Comparison of ENCODE assay signal across 22 cellular contexts in genomic region chr12:131456301-131457027, GRCh38.
A peak's percentile ranks its signal among the peaks of the same experiment; 100 is the strongest.
DNase-seq lines count a peak whose midpoint lies in the region; ATAC-seq, FAIRE-seq and TF ChIP-seq lines count a peak whose summit lies in the region.
"Had no signal": no experiment of that assay in that cellular context is flagged by ENCODE, and none has a peak within 500 bp of the region (broad histone marks: within the 10 kb centered on the region; RNA-seq: fewer than 3 reads in every experiment).

No MANE protein-coding gene starts in this region.

- no peak for TF ChIP-seq POLR2A in K562 (conservative IDR thresholded peaks at IDR 0.05)

- intact Hi-C loops in K562 (cut with micrococcal nuclease): loop anchor here (10.0 kb wide), 3 partner anchors 132 to 342 kb away; no protein-coding TSS in a partner anchor

- no peak overlapping the region for H3K27ac Mint-ChIP-seq in immature natural killer cell
- H3K27ac Mint-ChIP-seq: CD8-positive, alpha-beta memory T cell; HFFc6 had no signal

- H3K36me3 ChIP-seq in H7 (replicated peaks; ENCODE audit: control insufficient read depth, insufficient read depth, low read length) (no peaks in the 10 kb centered on the region), K562 (ENCODE audit: control insufficient read depth, insufficient read depth, low read length) (no peaks in the 10 kb centered on the region), neuronal stem cell (replicated peaks in 1 of 2; ENCODE audit: control insufficient read depth in 2 of 2, insufficient read depth in 2 of 2, low read length in 2 of 2) (no peaks in the 10 kb centered on the region)
- H3K36me3 ChIP-seq: HAP-1 had no signal

- H2BK120ac ChIP-seq in neuronal stem cell (ENCODE audit: low read depth, low read length): no peak overlapping the region

- peak overlapping the region; percentile 14; the same call in 1 of the 2 replicates for H2AFZ ChIP-seq in K562 (ENCODE audit: low read depth, low read length)
- no peak overlapping the region for H2AFZ ChIP-seq in neuronal stem cell (ENCODE audit: low read length)
- H2AFZ ChIP-seq: GM23248 had no signal

- H3K36me3 Mint-ChIP-seq in immature natural killer cell: no peaks in the 10 kb centered on the region
- H3K36me3 Mint-ChIP-seq: CD8-positive, alpha-beta memory T cell had no signal

- H3K27ac ChIP-seq in K562 (ENCODE audit: extremely low read depth, low read depth, low read length): no peak overlapping the region
- no peak overlapping the region for H3K27ac ChIP-seq in neuronal stem cell (replicated peaks; ENCODE audit: low read length)
- H3K27ac ChIP-seq: GM23248, KMS-11 had no signal

- no peak overlapping the region for H3K4me3 Mint-ChIP-seq in immature natural killer cell
- H3K4me3 Mint-ChIP-seq: CD8-positive, alpha-beta memory T cell; HFFc6 had no signal

- CTCF ChIA-PET in K562 (lab: Yijun Ruan, JAX; ENCODE audit: low intra/inter-chr PET ratio): no interaction called here

- H3K9me1 ChIP-seq in K562 (ENCODE audit: control insufficient read depth, insufficient read depth, low read length): no peaks in the 10 kb centered on the region

- no TSS peak for BruUV-seq in K562 (replicated peaks; lab: Mats Ljungman, UMichigan)

- no peaks in the 10 kb centered on the region for H3K79me2 ChIP-seq in K562 (ENCODE audit: control insufficient read depth, insufficient read depth, low read length)

- H3K4me1 ChIP-seq in K562 (replicated peaks in 1 of 2; ENCODE audit: control insufficient read depth in 2 of 2, insufficient read depth in 2 of 2, low read length in 2 of 2): peaks cover 5 to 19% of the 10 kb centered on the region in 2 experiments; a peak in 4 of 5 replicates
- H3K4me1 ChIP-seq in neuronal stem cell (ENCODE audit: control insufficient read depth in 2 of 2, insufficient read depth in 1 of 2, low read depth in 1 of 2, low read length in 2 of 2): peaks cover 4 to 19% of the 10 kb centered on the region in 2 donors
- H3K4me1 ChIP-seq: HAP-1 had no signal

- peak; percentile 22 for DNase-seq in H7
- no peak for DNase-seq in K562 (ENCODE audit: extremely low read depth in 1 of 4, low spot score in 3 of 4)
- DNase-seq in neuronal stem cell (ENCODE audit: low spot score): no peak
- peak; percentile 17 for DNase-seq in urothelium cell line (ENCODE audit: low spot score)
- DNase-seq in immature natural killer cell: no peak
- DNase-seq in GM19239 (ENCODE audit: insufficient read length, low spot score): no peak
- DNase-seq: C1 segment of cervical spinal cord, DMS79 treated with DMSO at 0.1 percent for 48 hours, GM23248, HFFc6, NCI-H1048, NCI-H1417, NCI-H1694 treated with DMSO at 0.1 percent for 48 hours, NCI-H2081, NCI-H2227 treated with DMSO at 0.1 percent for 48 hours, NCI-H526 treated with DMSO at 0.1 percent for 48 hours, SHP77 treated with DMSO at 0.1 percent for 48 hours had no signal

- TF ChIP-seq RAD21 in K562 (CRISPR knock-in tag; conservative IDR thresholded peaks at IDR 0.05 in 1 of 2, IDR thresholded peaks at IDR 0.05 in 1 of 2): no peak

- no peak overlapping the region for H3K4ac ChIP-seq in neuronal stem cell (ENCODE audit: low read length)

- no peak overlapping the region for H3K4me3 ChIP-seq in H7 (ENCODE audit: insufficient read depth, low read depth, low read length)
- H3K4me3 ChIP-seq in K562: no peak overlapping the region
- H3K4me3 ChIP-seq in neuronal stem cell (ENCODE audit: low read length in 2 of 2): no peak overlapping the region
- H3K4me3 ChIP-seq: GM23248, HAP-1 had no signal

- H3K27me3 Mint-ChIP-seq in immature natural killer cell (ENCODE audit: low read depth in 3 of 3): peaks cover 0 to 7% (median 2%) of the 10 kb centered on the region in 3 donors

- no peak overlapping the region for H3K14ac ChIP-seq in neuronal stem cell (ENCODE audit: low read length)

- no peak for TF ChIP-seq CTCF in K562 (IDR thresholded peaks at IDR 0.05 in 2 of 3, conservative IDR thresholded peaks at IDR 0.05 in 1 of 3; ENCODE audit: insufficient read depth in 2 of 3, low read depth in 1 of 3, low read length in 3 of 3)

- TF ChIP-seq EP300 in K562 (IDR thresholded peaks at IDR 0.05; ENCODE audit: low read length): no peak

- H3K18ac ChIP-seq in neuronal stem cell (ENCODE audit: low read length): peak overlapping the region; percentile 44

- H2BK15ac ChIP-seq in neuronal stem cell (ENCODE audit: low read length): peak overlapping the region; percentile 24

- 13% methylated on average over 23 of the region's 24 CpGs for WGBS in K562 (ENCODE audit: insufficient coverage, low coverage, missing lambda C conversion rate)
- WGBS in neuronal stem cell (ENCODE audit: extremely low coverage in 2 of 2, insufficient read length in 2 of 2, insufficient replicate concordance in 1 of 2), 2 donors: no CpG with 5 or more reads among the region's 24 CpGs

- no peaks in the 10 kb centered on the region for H3K9me3 Mint-ChIP-seq in immature natural killer cell

- H2BK12ac ChIP-seq in neuronal stem cell (ENCODE audit: low read length): no peak overlapping the region

- H2BK5ac ChIP-seq in neuronal stem cell (ENCODE audit: low read length): no peak overlapping the region

- in situ Hi-C loops in K562 (cut with MboI): no loop called here

- no peaks in the 10 kb centered on the region for H3K79me1 ChIP-seq in neuronal stem cell (ENCODE audit: low read depth, low read length)

- no peak overlapping the region for H3K4me2 ChIP-seq in K562 (ENCODE audit: insufficient read depth, low read length)
- H3K4me2 ChIP-seq in neuronal stem cell (ENCODE audit: insufficient read depth, low read length, poor library complexity, severe bottlenecking): no peak overlapping the region
- H3K4me2 ChIP-seq: KMS-11 had no signal

- no peak for ATAC-seq in K562
- no peak for ATAC-seq in GM21381 (IDR thresholded peaks at IDR 0.05; ENCODE audit: unreplicated experiment)
- ATAC-seq: Panc1 had no signal

- H4K8ac ChIP-seq in neuronal stem cell (ENCODE audit: low read depth, low read length): no peak overlapping the region

- peak overlapping the region; percentile 73 for H3K23ac ChIP-seq in neuronal stem cell (ENCODE audit: low read depth, low read length, poor library complexity)

- no peak for FAIRE-seq in K562 (lab: Jason Lieb, UNC)
- FAIRE-seq in urothelium cell line (lab: Jason Lieb, UNC): no peak
- FAIRE-seq in GM19239 (lab: Jason Lieb, UNC): no peak

- POLR2A ChIA-PET in K562 (lab: Yijun Ruan, JAX): no interaction called here

- no peaks in the 10 kb centered on the region for H3K27me3 ChIP-seq in H7 (ENCODE audit: control insufficient read depth, insufficient read depth, low read length)
- peaks cover 23 to 52% of the 10 kb centered on the region in 2 experiments for H3K27me3 ChIP-seq in K562 (ENCODE audit: control insufficient read depth in 2 of 2, insufficient read depth in 2 of 2, low read length in 2 of 2)
- H3K27me3 ChIP-seq in neuronal stem cell (ENCODE audit: control insufficient read depth in 3 of 3, insufficient read depth in 3 of 3, low read depth in 1 of 3, low read length in 3 of 3): no peaks in the 10 kb centered on the region

- H3K9ac ChIP-seq in K562 (ENCODE audit: insufficient read depth in 1 of 2, low read depth in 2 of 2, low read length in 2 of 2) (peak overlapping the region in 1 of 2 experiments; percentile 36; a peak in 2 of 4 replicates), neuronal stem cell (ENCODE audit: low read depth, low read length, poor library complexity) (no peak overlapping the region)
- H3K9ac ChIP-seq: GM23248, KMS-11 had no signal

- no peaks in the 10 kb centered on the region for H3K4me1 Mint-ChIP-seq in immature natural killer cell

- H4K91ac ChIP-seq in neuronal stem cell (ENCODE audit: low read depth, low read length, poor library complexity): no peak overlapping the region

- H4K20me1 ChIP-seq in K562 (replicated peaks; ENCODE audit: control insufficient read depth, insufficient read depth, low read length): no peaks in the 10 kb centered on the region

- H2AK5ac ChIP-seq in neuronal stem cell (ENCODE audit: low read depth, low read length): peak overlapping the region; percentile 35

- H3K9me3 ChIP-seq in K562 (replicated peaks; ENCODE audit: control insufficient read depth, insufficient read depth, low read depth, low read length) (no peaks in the 10 kb centered on the region), neuronal stem cell (replicated peaks in 1 of 2; ENCODE audit: control insufficient read depth in 2 of 2, insufficient read depth in 1 of 2, low read depth in 1 of 2, low read length in 2 of 2) (peaks cover 0 to 4% of the 10 kb centered on the region in 2 donors)
- H3K9me3 ChIP-seq: HAP-1 had no signal

TF ChIP-seq in K562, 482 proteins besides CTCF, POLR2A, EP300 and RAD21:
- TF ChIP-seq E2F8 (IDR thresholded peaks at IDR 0.05; ENCODE audit: low read depth, partially characterized antibody) (peak; percentile 83), RBM34 (IDR thresholded peaks at IDR 0.05; ENCODE audit: borderline replicate concordance, insufficient read depth, low read length) (no peak)

Comparison
In these comparisons a context has a peak if more than half of its experiments do, and no peak if none do; other contexts are left out.
1. DNase-seq: peak in H7 (single experiment) and urothelium cell line (single experiment); none in K562 (0 of 4), neuronal stem cell (single experiment), immature natural killer cell (0 of 3) and GM19239 (single experiment).